ENCODE assay signal across 1 cellular context in the genomic region with DNA sequence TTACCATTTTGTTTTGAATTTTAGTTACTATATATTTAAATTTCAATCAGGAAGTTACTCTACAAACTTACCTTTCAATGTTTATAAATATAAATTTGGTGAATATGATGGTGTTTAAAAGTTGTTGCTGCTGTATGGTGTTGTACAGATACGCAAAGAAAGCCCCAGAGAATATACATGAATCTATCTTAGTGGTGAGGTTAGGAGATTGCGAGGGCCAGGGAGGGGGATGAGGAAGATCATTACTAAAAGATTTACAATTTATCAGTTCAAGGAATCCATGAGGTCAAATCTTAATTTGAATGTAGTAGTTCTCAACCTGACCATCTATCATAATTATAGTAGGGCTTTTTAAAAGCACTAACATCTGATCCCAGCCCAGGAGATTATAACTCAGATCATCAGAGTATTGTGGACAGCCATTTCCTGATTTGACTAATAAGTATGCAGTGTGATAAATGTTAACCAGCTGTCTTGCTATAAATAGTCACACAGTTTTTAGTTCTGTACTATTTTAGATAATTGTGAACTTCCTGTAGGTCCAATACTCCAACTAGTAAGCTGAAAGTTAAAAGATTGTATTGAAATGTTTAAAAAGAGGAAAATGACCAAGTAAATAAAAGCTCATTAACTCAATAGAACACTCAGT.
TF ChIP-seq lines count a peak whose summit lies in the region.

No MANE protein-coding gene starts in this region.

TF ChIP-seq in GM12878, 131 proteins besides CTCF, POLR2A, EP300 and RAD21 (continued from another document):
- TF ChIP-seq MYC (IDR thresholded peaks at IDR 0.05; ENCODE audit: insufficient read depth, insufficient read length, insufficient replicate concordance, low read length, severe bottlenecking) (no peak), ZSCAN29 (IDR thresholded peaks at IDR 0.05) (no peak), POU2F2 (IDR thresholded peaks at IDR 0.05; ENCODE audit: borderline replicate concordance, low read depth, low read length) (peak; percentile 96; the same call in 2 of the 3 replicates), EGR1 (IDR thresholded peaks at IDR 0.05; ENCODE audit: borderline replicate concordance in 1 of 2, low read depth in 2 of 2, low read length in 2 of 2) (no peak), SMC3 (IDR thresholded peaks at IDR 0.05; ENCODE audit: borderline replicate concordance, low read length) (0 out of 2 replicates have a peak, but pooled peaks have one; percentile 12), BRCA1 (IDR thresholded peaks at IDR 0.05; ENCODE audit: low read depth, low read length) (no peak), ESRRA (IDR thresholded peaks at IDR 0.05; ENCODE audit: low read length) (no peak), BCL11A (IDR thresholded peaks at IDR 0.05; ENCODE audit: low read depth, low read length) (peak; percentile 87), CREB1 (IDR thresholded peaks at IDR 0.05; ENCODE audit: low read depth) (no peak), TARDBP (IDR thresholded peaks at IDR 0.05; ENCODE audit: borderline replicate concordance) (no peak), RFX5 (IDR thresholded peaks at IDR 0.05; ENCODE audit: low read depth, low read length) (no peak), CHD1 (IDR thresholded peaks at IDR 0.05; ENCODE audit: low read depth, low read length) (no peak), SREBF2 (IDR thresholded peaks at IDR 0.05; ENCODE audit: low read length) (no peak), ZNF274 (IDR thresholded peaks at IDR 0.05; ENCODE audit: insufficient read depth, insufficient read length) (no peak), ZNF622 (IDR thresholded peaks at IDR 0.05) (no peak), HDAC2 (IDR thresholded peaks at IDR 0.05) (no peak), NFIC (IDR thresholded peaks at IDR 0.05; ENCODE audit: low read depth, low read length) (peak; percentile 98), FOXM1 (IDR thresholded peaks at IDR 0.05; ENCODE audit: low read depth, low read length) (peak; percentile 94), TBL1XR1 (IDR thresholded peaks at IDR 0.05; ENCODE audit: low read depth, low read length) (peak; percentile 88), SP1 (IDR thresholded peaks at IDR 0.05; ENCODE audit: low read depth, low read length) (no peak), SREBF1 (IDR thresholded peaks at IDR 0.05; ENCODE audit: low read length) (no peak), MYB (IDR thresholded peaks at IDR 0.05; ENCODE audit: borderline replicate concordance, low read depth, low read length) (no peak), EED (IDR thresholded peaks at IDR 0.05; ENCODE audit: low read depth) (no peak), ZZZ3 (IDR thresholded peaks at IDR 0.05; ENCODE audit: control insufficient read depth, insufficient read length, low read depth) (no peak), SUZ12 (IDR thresholded peaks at IDR 0.05; ENCODE audit: unreplicated experiment) (no peak)
- TF ChIP-seq, protein P1, sequence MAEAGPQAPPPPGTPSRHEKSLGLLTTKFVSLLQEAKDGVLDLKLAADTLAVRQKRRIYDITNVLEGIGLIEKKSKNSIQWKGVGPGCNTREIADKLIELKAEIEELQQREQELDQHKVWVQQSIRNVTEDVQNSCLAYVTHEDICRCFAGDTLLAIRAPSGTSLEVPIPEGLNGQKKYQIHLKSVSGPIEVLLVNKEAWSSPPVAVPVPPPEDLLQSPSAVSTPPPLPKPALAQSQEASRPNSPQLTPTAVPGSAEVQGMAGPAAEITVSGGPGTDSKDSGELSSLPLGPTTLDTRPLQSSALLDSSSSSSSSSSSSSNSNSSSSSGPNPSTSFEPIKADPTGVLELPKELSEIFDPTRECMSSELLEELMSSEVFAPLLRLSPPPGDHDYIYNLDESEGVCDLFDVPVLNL (IDR thresholded peaks at IDR 0.05; ENCODE audit: low read depth, low read length) = no peak
- TF ChIP-seq, protein P2, sequence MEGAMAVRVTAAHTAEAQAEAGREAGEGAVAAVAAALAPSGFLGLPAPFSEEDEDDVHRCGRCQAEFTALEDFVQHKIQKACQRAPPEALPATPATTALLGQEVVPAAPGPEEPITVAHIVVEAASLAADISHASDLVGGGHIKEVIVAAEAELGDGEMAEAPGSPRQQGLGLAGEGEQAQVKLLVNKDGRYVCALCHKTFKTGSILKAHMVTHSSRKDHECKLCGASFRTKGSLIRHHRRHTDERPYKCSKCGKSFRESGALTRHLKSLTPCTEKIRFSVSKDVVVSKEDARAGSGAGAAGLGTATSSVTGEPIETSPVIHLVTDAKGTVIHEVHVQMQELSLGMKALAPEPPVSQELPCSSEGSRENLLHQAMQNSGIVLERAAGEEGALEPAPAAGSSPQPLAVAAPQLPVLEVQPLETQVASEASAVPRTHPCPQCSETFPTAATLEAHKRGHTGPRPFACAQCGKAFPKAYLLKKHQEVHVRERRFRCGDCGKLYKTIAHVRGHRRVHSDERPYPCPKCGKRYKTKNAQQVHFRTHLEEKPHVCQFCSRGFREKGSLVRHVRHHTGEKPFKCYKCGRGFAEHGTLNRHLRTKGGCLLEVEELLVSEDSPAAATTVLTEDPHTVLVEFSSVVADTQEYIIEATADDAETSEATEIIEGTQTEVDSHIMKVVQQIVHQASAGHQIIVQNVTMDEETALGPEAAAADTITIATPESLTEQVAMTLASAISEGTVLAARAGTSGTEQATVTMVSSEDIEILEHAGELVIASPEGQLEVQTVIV (IDR thresholded peaks at IDR 0.05; ENCODE audit: borderline replicate concordance, partially characterized antibody) = no peak
- TF ChIP-seq, protein P3, sequence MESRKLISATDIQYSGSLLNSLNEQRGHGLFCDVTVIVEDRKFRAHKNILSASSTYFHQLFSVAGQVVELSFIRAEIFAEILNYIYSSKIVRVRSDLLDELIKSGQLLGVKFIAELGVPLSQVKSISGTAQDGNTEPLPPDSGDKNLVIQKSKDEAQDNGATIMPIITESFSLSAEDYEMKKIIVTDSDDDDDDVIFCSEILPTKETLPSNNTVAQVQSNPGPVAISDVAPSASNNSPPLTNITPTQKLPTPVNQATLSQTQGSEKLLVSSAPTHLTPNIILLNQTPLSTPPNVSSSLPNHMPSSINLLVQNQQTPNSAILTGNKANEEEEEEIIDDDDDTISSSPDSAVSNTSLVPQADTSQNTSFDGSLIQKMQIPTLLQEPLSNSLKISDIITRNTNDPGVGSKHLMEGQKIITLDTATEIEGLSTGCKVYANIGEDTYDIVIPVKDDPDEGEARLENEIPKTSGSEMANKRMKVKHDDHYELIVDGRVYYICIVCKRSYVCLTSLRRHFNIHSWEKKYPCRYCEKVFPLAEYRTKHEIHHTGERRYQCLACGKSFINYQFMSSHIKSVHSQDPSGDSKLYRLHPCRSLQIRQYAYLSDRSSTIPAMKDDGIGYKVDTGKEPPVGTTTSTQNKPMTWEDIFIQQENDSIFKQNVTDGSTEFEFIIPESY (IDR thresholded peaks at IDR 0.05) = no peak
- TF ChIP-seq, protein P4, sequence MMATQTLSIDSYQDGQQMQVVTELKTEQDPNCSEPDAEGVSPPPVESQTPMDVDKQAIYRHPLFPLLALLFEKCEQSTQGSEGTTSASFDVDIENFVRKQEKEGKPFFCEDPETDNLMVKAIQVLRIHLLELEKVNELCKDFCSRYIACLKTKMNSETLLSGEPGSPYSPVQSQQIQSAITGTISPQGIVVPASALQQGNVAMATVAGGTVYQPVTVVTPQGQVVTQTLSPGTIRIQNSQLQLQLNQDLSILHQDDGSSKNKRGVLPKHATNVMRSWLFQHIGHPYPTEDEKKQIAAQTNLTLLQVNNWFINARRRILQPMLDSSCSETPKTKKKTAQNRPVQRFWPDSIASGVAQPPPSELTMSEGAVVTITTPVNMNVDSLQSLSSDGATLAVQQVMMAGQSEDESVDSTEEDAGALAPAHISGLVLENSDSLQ (IDR thresholded peaks at IDR 0.05) = peak; percentile 26; the same call in 1 of the 2 replicates
- TF ChIP-seq, protein P5, sequence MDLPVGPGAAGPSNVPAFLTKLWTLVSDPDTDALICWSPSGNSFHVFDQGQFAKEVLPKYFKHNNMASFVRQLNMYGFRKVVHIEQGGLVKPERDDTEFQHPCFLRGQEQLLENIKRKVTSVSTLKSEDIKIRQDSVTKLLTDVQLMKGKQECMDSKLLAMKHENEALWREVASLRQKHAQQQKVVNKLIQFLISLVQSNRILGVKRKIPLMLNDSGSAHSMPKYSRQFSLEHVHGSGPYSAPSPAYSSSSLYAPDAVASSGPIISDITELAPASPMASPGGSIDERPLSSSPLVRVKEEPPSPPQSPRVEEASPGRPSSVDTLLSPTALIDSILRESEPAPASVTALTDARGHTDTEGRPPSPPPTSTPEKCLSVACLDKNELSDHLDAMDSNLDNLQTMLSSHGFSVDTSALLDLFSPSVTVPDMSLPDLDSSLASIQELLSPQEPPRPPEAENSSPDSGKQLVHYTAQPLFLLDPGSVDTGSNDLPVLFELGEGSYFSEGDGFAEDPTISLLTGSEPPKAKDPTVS (IDR thresholded peaks at IDR 0.05; ENCODE audit: low read depth, low read length) = no peak
- TF ChIP-seq, protein P6, sequence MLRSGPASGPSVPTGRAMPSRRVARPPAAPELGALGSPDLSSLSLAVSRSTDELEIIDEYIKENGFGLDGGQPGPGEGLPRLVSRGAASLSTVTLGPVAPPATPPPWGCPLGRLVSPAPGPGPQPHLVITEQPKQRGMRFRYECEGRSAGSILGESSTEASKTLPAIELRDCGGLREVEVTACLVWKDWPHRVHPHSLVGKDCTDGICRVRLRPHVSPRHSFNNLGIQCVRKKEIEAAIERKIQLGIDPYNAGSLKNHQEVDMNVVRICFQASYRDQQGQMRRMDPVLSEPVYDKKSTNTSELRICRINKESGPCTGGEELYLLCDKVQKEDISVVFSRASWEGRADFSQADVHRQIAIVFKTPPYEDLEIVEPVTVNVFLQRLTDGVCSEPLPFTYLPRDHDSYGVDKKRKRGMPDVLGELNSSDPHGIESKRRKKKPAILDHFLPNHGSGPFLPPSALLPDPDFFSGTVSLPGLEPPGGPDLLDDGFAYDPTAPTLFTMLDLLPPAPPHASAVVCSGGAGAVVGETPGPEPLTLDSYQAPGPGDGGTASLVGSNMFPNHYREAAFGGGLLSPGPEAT (IDR thresholded peaks at IDR 0.05; ENCODE audit: low read depth) = peak; percentile 73; the same call in 1 of the 2 replicates
